ENCODE assay signal across 8 cellular contexts in the genomic region with DNA sequence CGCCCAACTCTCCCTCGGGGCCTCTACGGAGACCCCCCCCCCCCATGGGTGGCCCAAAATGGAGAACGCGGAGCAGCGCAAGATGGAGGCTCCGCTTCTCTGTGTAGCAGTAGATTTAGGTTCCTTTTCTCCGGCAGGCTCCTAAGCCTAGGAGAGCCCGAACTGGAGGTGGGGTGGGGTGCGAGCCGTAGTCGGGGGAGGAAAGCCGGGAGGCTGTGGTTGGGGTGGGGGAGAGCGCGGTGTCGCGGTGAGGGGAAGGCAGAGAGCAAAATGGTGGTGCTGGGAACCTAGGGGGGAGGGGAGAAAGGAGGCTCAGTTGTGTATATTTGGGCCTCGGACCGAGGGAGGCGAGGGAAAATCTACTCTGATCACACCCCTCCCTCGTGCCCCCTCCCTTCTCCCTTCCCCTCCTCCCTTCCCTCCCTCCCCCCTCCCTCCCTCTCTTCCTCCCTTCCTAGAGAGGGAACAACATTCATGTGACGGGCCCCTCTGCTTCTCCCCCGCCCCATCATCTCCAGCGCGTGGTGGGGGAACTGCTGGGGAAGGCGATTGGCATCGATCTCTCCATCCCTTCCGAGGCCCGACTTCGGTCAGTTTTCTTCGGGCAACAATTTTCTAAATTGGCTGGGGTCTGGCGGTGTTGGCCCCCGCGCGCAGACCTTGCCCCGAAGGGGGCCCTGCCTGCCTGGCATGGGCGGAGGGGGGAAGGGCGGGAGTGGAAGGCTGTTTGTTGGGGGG. TPM values are rescaled to one million over a fixed set of nuclear protein-coding genes. Genes with fewer than 3 reads are reported as not detected.
DNase-seq lines count a peak whose midpoint lies in the region; ATAC-seq lines count a peak whose summit lies in the region.

Gene STAG2 (plus strand): TSS at position 439 of the 738 bp plus-strand sequence. CDS start 60,922 bp downstream, outside the sequence.

- peak within 1 kb of the TSS; percentile 14 to 81 (median 54); a peak in 21 of 22 replicates for H3K4me2 ChIP-seq in BLaER1 treated with 17β-estradiol and CSF1 and Interleukin-3, amounts not matched to agents 10 nM and 100 nM

- peak within 1 kb of the TSS; percentile 97 to 100 (median 99) for H3K27ac ChIP-seq in BLaER1 treated with 17β-estradiol and CSF1 and Interleukin-3, amounts not matched to agents 10 nM and 100 nM

- H3K9me3 ChIP-seq in BLaER1 treated with 17β-estradiol and CSF1 and Interleukin-3, amounts not matched to agents 10 nM and 100 nM (replicated peaks in 1 of 11), result peaks cover 7 to 20% (median 15%) of the 10 kb centered on the region in 11 experiments; a peak in 13 of 22 replicates

- DNase-seq in NCI-H774 (lab: John Stamatoyannopoulos, UW) (peak; percentile 86), dedifferentiated amniotic fluid mesenchymal stem cell (ENCODE audit: extremely low spot score) (peak; percentile 68), left colon (peak; percentile 71 to 79)
- peak; percentile 28 to 30 for DNase-seq in activated CD4-positive, alpha-beta T cell treated with anti-CD3 and anti-CD28 coated beads, Interleukin-2, amount 50 U/mL, for 24 hours (ENCODE audit: low read depth in 1 of 2, low spot score in 1 of 2)
- peak; percentile 43 to 52 for DNase-seq in stimulated activated CD4-positive, alpha-beta T cell treated with anti-CD3 and anti-CD28 coated beads, Interleukin-15, amount 100 ng/mL, for 48 hours (ENCODE audit: low read depth in 2 of 2)

- peaks cover 15 to 33% (median 30%) of the 10 kb centered on the region in 11 experiments; a peak in 20 of 22 replicates for H4K20me1 ChIP-seq in BLaER1 treated with 17β-estradiol and CSF1 and Interleukin-3, amounts not matched to agents 10 nM and 100 nM

- ATAC-seq in HG03432 (IDR thresholded peaks at IDR 0.05; ENCODE audit: unreplicated experiment) (peak; percentile 19), left colon (peak; percentile 57), HG02884 (IDR thresholded peaks at IDR 0.05; ENCODE audit: unreplicated experiment) (no peak)

- peaks cover 0 to 5% (median 0%) of the 10 kb centered on the region in 11 experiments; a peak in 3 of 22 replicates for H3K36me3 ChIP-seq in BLaER1 treated with 17β-estradiol and CSF1 and Interleukin-3, amounts not matched to agents 10 nM and 100 nM

- peaks cover 0 to 13% (median 4%) of the 10 kb centered on the region in 11 experiments; a peak in 3 of 22 replicates for H3K27me3 ChIP-seq in BLaER1 treated with 17β-estradiol and CSF1 and Interleukin-3, amounts not matched to agents 10 nM and 100 nM

- intact Hi-C loops in left colon (cut with DNase I, micrococcal nuclease), result no loop called here

- H3K4me3 ChIP-seq in BLaER1 treated with 17β-estradiol and CSF1 and Interleukin-3, amounts not matched to agents 10 nM and 100 nM, result peak within 1 kb of the TSS; percentile 61 to 82 (median 77)

- H3K9ac ChIP-seq in BLaER1 treated with 17β-estradiol and CSF1 and Interleukin-3, amounts not matched to agents 10 nM and 100 nM, result peak within 1 kb of the TSS; percentile 98 to 100 (median 99)

- H3K4me1 ChIP-seq in BLaER1 treated with 17β-estradiol and CSF1 and Interleukin-3, amounts not matched to agents 10 nM and 100 nM, result peaks cover 8 to 18% (median 16%) of the 10 kb centered on the region in 10 experiments; a peak in 16 of 20 replicates

RNA-seq across cellular contexts. Expression of gene STAG2, which starts in this region (rescaled TPM):
- total RNA-seq in left colon, result 10 to 100 TPM; 58.8 to 66.8 TPM

Comparison
In these comparisons a context has a peak if more than half of its experiments do, and no peak if none do; other contexts are left out.
1. DNase-seq: peak in every context shown above with its lines; median percentile 86 in NCI-H774; 75 in left colon; 68 in dedifferentiated amniotic fluid mesenchymal stem cell; 48 in stimulated activated CD4-positive, alpha-beta T cell treated with anti-CD3 and anti-CD28 coated beads, Interleukin-15, amount 100 ng/mL, for 48 hours; 29 in activated CD4-positive, alpha-beta T cell treated with anti-CD3 and anti-CD28 coated beads, Interleukin-2, amount 50 U/mL, for 24 hours.